Comparison of ENCODE assay signal across 30 cellular contexts in the genomic region with DNA sequence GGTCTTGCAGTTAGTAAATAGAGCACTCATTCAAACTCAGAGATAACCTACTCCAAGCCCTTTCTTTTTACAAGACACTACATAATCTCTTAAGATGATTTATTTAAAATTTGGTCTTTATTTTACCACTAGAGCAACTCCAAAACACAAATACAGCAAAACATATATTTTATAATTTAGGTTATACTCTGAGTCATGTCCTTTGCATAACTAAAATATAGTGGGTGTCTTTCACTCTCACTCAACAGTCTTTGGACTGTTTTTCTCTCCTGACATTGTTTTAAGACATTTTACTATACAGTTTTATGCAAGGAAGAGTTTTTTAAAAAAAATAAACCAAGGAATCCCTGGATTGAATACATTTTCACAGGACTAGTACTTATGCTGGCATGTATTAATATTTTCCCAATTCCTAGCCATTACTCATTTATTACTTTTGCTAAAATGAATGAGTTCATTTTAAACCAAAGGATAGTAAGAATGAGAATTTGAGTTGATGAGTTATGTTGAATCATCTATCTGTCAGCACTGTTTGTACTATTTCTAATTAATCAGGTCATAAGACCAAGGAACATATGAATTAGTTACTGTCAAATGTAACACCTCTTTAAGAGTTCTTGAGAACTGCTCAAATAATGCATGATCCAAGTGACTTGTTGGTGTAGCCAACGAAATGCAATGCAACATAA.
DNase-seq lines count a peak whose midpoint lies in the region; ATAC-seq, FAIRE-seq and TF ChIP-seq lines count a peak whose summit lies in the region.
"Had no signal": no experiment of that assay in that cellular context is flagged by ENCODE, and none has a peak within 500 bp of the region (broad histone marks: within the 10 kb centered on the region; RNA-seq: fewer than 3 reads in every experiment).

No MANE protein-coding gene starts in this region.

- H3K27ac ChIP-seq in breast epithelium (no peak overlapping the region), GM12878 (ENCODE audit: control insufficient read depth, insufficient read depth) (no peak overlapping the region), Peyer's patch (no peak overlapping the region)
- H3K27ac ChIP-seq: hepatocyte, ovary, right lobe of liver had no signal

- H3K79me2 ChIP-seq in GM12878 (ENCODE audit: control insufficient read depth, insufficient read depth, low read length): no peaks in the 10 kb centered on the region
- H3K79me2 ChIP-seq: hepatocyte had no signal

- no peak for DNase-seq in MCF 10A (ENCODE audit: unreplicated experiment)
- no peak for DNase-seq in breast epithelium (ENCODE audit: low spot score in 2 of 2)
- DNase-seq in GM12878 (ENCODE audit: low read depth, low spot score): no peak
- DNase-seq in Peyer's patch: no peak
- no peak for DNase-seq in NK-92 treated with Interleukin-12 subunit alpha and Interleukin-12 subunit beta, amount 100 ng/mL, for 24 hours (lab: John Stamatoyannopoulos, UW)
- DNase-seq in LoVo (ENCODE audit: low spot score): no peak
- no peak for DNase-seq in NCI-H1105 (lab: John Stamatoyannopoulos, UW)
- DNase-seq: activated CD4-positive, alpha-beta T cell treated with anti-CD3 and anti-CD28 coated beads for 1 hour; activated CD8-positive, alpha-beta memory T cell treated with anti-CD3 and anti-CD28 coated beads for 24 hours; activated T-cell treated with anti-CD3 and anti-CD28 coated beads, Interleukin-2, amount 50 U/mL, for 48 hours; anterior cingulate cortex; BE2C; central memory CD4-positive, alpha-beta T cell; COR-L47; immature natural killer cell; left ventricle myocardium superior; midbrain; MV-4-11; natural killer cell; NCI-H1694 treated with DMSO at 0.1 percent for 48 hours; NCI-H69; ovary; right lobe of liver; SHP77; T-cell had no signal

- 0% methylated on average over 1 of the region's 1 CpG for WGBS in GM12878 (ENCODE audit: insufficient coverage, insufficient replicate concordance, low lambda C conversion rate, missing lambda C conversion rate)

- no peaks in the 10 kb centered on the region for H3K27me3 Mint-ChIP-seq in MCF 10A (ENCODE audit: insufficient read depth, unreplicated experiment)

- H3K9me3 Mint-ChIP-seq in MCF 10A (ENCODE audit: unreplicated experiment): no peaks in the 10 kb centered on the region

- RAD21 ChIA-PET in GM12878 (lab: Charles Lee; ENCODE audit: unreplicated experiment): no interaction called here

- peak; percentile 64 for ATAC-seq in HG03378 (IDR thresholded peaks at IDR 0.05; ENCODE audit: unreplicated experiment)
- no peak; the same call in 2 of the 3 replicates for ATAC-seq in GM12878
- ATAC-seq: K562, left ventricle myocardium superior, natural killer cell, right lobe of liver, T-cell had no signal

- H3K36me3 ChIP-seq in breast epithelium: no peaks in the 10 kb centered on the region
- H3K36me3 ChIP-seq in GM12878 (ENCODE audit: control insufficient read depth in 2 of 2, insufficient read depth in 2 of 2, low read length in 1 of 2): no peaks in the 10 kb centered on the region
- H3K36me3 ChIP-seq in Peyer's patch: no peaks in the 10 kb centered on the region
- H3K36me3 ChIP-seq: BE2C, ovary, right lobe of liver had no signal

- TF ChIP-seq POLR2A in breast epithelium (IDR thresholded peaks at IDR 0.05): no peak
- no peak for TF ChIP-seq POLR2A in GM12878 (IDR thresholded peaks at IDR 0.05; ENCODE audit: low read depth, low read length)
- no peak for TF ChIP-seq POLR2A in Peyer's patch (IDR thresholded peaks at IDR 0.05)

- POLR2A ChIA-PET in MCF 10A (lab: Yijun Ruan, JAX) (no interaction called here), GM12878 (lab: Charles Lee) (no interaction called here)

- no peak for TF ChIP-seq RAD21 in GM12878 (IDR thresholded peaks at IDR 0.05; ENCODE audit: insufficient read depth, low read depth, low read length)

- no peak overlapping the region for H3K4me3 ChIP-seq in breast epithelium
- H3K4me3 ChIP-seq in GM12878: no peak overlapping the region
- no peak overlapping the region for H3K4me3 ChIP-seq in Peyer's patch
- H3K4me3 ChIP-seq: hepatocyte, K562, ovary, right lobe of liver had no signal

- H3K36me3 Mint-ChIP-seq in MCF 10A (ENCODE audit: insufficient read depth, unreplicated experiment): no peaks in the 10 kb centered on the region
- H3K36me3 Mint-ChIP-seq: activated naive CD4-positive, alpha-beta T cell treated with anti-CD3 and anti-CD28 coated beads, Interleukin-2, amount 50 U/mL, for 24 hours; immature natural killer cell; natural killer cell; T-cell had no signal

- no peak for FAIRE-seq in GM12878 (lab: Jason Lieb, UNC)
- FAIRE-seq: endothelial cell of umbilical vein, K562 had no signal

- TF ChIP-seq CTCF in MCF 10A (IDR thresholded peaks at IDR 0.05; ENCODE audit: unreplicated experiment) (no peak), breast epithelium (IDR thresholded peaks at IDR 0.05) (no peak), GM12878 (IDR thresholded peaks at IDR 0.05 in 2 of 3, conservative IDR thresholded peaks at IDR 0.05 in 1 of 3; ENCODE audit: control insufficient read depth in 2 of 3, extremely low read depth in 1 of 3, insufficient read depth in 1 of 3, low read depth in 3 of 3, low read length in 3 of 3) (no peak), Peyer's patch (IDR thresholded peaks at IDR 0.05) (no peak)

- peak overlapping the region; percentile 85 for H3K27ac Mint-ChIP-seq in MCF 10A (ENCODE audit: low read depth, unreplicated experiment)
- H3K27ac Mint-ChIP-seq: activated naive CD4-positive, alpha-beta T cell treated with anti-CD3 and anti-CD28 coated beads, Interleukin-2, amount 50 U/mL, for 24 hours; immature natural killer cell; natural killer cell; T-cell had no signal

- H3K4me1 ChIP-seq in breast epithelium (no peaks in the 10 kb centered on the region), GM12878 (ENCODE audit: control insufficient read depth, insufficient read depth, low read length) (no peaks in the 10 kb centered on the region), Peyer's patch (no peaks in the 10 kb centered on the region)
- H3K4me1 ChIP-seq: BE2C, right lobe of liver had no signal

- no peak overlapping the region for H3K4me3 Mint-ChIP-seq in MCF 10A (ENCODE audit: unreplicated experiment)
- H3K4me3 Mint-ChIP-seq: activated naive CD4-positive, alpha-beta T cell treated with anti-CD3 and anti-CD28 coated beads, Interleukin-2, amount 50 U/mL, for 24 hours; immature natural killer cell; natural killer cell; T-cell had no signal

- H3K9me3 ChIP-seq in breast epithelium (no peaks in the 10 kb centered on the region), GM12878 (replicated peaks; ENCODE audit: control insufficient read depth, insufficient read depth, low read length) (no peaks in the 10 kb centered on the region), Peyer's patch (no peaks in the 10 kb centered on the region)
- H3K9me3 ChIP-seq: BE2C, ovary, right lobe of liver had no signal

- BruUV-seq in MCF 10A (replicated peaks; lab: Mats Ljungman, UMichigan) (no TSS peak), GM12878 (replicated peaks; lab: Mats Ljungman, UMichigan) (no TSS peak)

- TF ChIP-seq EP300 in GM12878 (IDR thresholded peaks at IDR 0.05; ENCODE audit: borderline replicate concordance in 1 of 2, control insufficient read depth in 1 of 2, low read depth in 2 of 2, low read length in 2 of 2): no peak

- intact Hi-C loops in MCF 10A (cut with micrococcal nuclease) (no loop called here), breast epithelium (cut with DNase I; ENCODE audit: low total_unique reads) (no loop called here), GM12878 (cut with micrococcal nuclease; ENCODE audit: unreplicated experiment) (no loop called here)

- peaks cover 8% of the 10 kb centered on the region for H3K4me1 Mint-ChIP-seq in MCF 10A (ENCODE audit: insufficient read depth, unreplicated experiment)
- H3K4me1 Mint-ChIP-seq: activated naive CD4-positive, alpha-beta T cell treated with anti-CD3 and anti-CD28 coated beads, Interleukin-2, amount 50 U/mL, for 24 hours; immature natural killer cell; natural killer cell; T-cell had no signal

- no peak overlapping the region for H3K9ac ChIP-seq in GM12878 (ENCODE audit: control insufficient read depth, insufficient read depth, low read length)

- H3K27me3 ChIP-seq in breast epithelium (no peaks in the 10 kb centered on the region), GM12878 (replicated peaks in 1 of 2; ENCODE audit: control insufficient read depth in 2 of 2, insufficient read depth in 2 of 2, low read length in 1 of 2) (no peaks in the 10 kb centered on the region), Peyer's patch (no peaks in the 10 kb centered on the region)
- H3K27me3 ChIP-seq: BE2C, hepatocyte, ovary, right lobe of liver had no signal

- SMC1A ChIA-PET in GM12878 (lab: Charles Lee; ENCODE audit: uncharacterized antibody, unreplicated experiment): no interaction called here

- no peak overlapping the region for H3K4me2 ChIP-seq in GM12878 (ENCODE audit: control insufficient read depth, insufficient read depth)
- H3K4me2 ChIP-seq: hepatocyte had no signal

- H4K20me1 ChIP-seq in GM12878 (ENCODE audit: control insufficient read depth, insufficient read depth): no peaks in the 10 kb centered on the region

- H2AFZ ChIP-seq in GM12878 (ENCODE audit: control insufficient read depth, low read depth, low read length): no peak overlapping the region
- H2AFZ ChIP-seq: hepatocyte had no signal

- CTCF ChIA-PET in MCF 10A (lab: Yijun Ruan, JAX) (interaction anchor here (1.6 kb wide), 1 partner anchor 15 kb away, joined by 4 read pairs; no protein-coding TSS in a partner anchor), GM12878 (lab: Yijun Ruan, JAX) (interaction anchor here (1.1 kb wide), 1 partner anchor 9 kb away, joined by 3 read pairs; no protein-coding TSS in a partner anchor)

- in situ Hi-C loops in GM12878 (cut with MboI): no loop called here

TF ChIP-seq in GM12878, 131 proteins besides CTCF, POLR2A, EP300 and RAD21:
- TF ChIP-seq, protein P1, sequence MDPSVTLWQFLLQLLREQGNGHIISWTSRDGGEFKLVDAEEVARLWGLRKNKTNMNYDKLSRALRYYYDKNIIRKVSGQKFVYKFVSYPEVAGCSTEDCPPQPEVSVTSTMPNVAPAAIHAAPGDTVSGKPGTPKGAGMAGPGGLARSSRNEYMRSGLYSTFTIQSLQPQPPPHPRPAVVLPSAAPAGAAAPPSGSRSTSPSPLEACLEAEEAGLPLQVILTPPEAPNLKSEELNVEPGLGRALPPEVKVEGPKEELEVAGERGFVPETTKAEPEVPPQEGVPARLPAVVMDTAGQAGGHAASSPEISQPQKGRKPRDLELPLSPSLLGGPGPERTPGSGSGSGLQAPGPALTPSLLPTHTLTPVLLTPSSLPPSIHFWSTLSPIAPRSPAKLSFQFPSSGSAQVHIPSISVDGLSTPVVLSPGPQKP (IDR thresholded peaks at IDR 0.05; ENCODE audit: low read depth, low read length): no peak
- TF ChIP-seq FOXM1 (IDR thresholded peaks at IDR 0.05; ENCODE audit: low read depth, low read length) (no peak), NFIC (IDR thresholded peaks at IDR 0.05; ENCODE audit: low read depth, low read length) (peak; percentile 34; the same call in 1 of the 2 replicates), JUNB (IDR thresholded peaks at IDR 0.05) (peak; percentile 55)
